8 cellular contexts compared by ENCODE assay signal in genomic region chr19:38853214-38853613, GRCh38.
A peak's percentile ranks its signal among the peaks of the same experiment; 100 is the strongest.
DNase-seq lines count a peak whose midpoint lies in the region; ATAC-seq and TF ChIP-seq lines count a peak whose summit lies in the region.

No MANE protein-coding gene starts in this region.

- H3K4me2 ChIP-seq in BLaER1 treated with 17β-estradiol and CSF1 and Interleukin-3, amounts not matched to agents 10 nM and 100 nM = peak overlapping the region; percentile 76 to 99 (median 91)
- H3K4me2 ChIP-seq in KMS-11 = peak overlapping the region; percentile 81

- H3K4me1 Mint-ChIP-seq in central memory CD8-positive, alpha-beta T cell = peaks cover 47% of the 10 kb centered on the region
- H3K4me1 Mint-ChIP-seq in nephron = peaks cover 23% of the 10 kb centered on the region

- peaks cover 6 to 9% (median 7%) of the 10 kb centered on the region in 11 experiments; a peak in 19 of 22 replicates for H3K36me3 ChIP-seq in BLaER1 treated with 17β-estradiol and CSF1 and Interleukin-3, amounts not matched to agents 10 nM and 100 nM
- H3K36me3 ChIP-seq in KMS-11 (ENCODE audit: insufficient read depth) = peaks cover 4% of the 10 kb centered on the region; the same call in 1 of the 2 replicates

- no peaks in the 10 kb centered on the region for H3K9me3 Mint-ChIP-seq in central memory CD8-positive, alpha-beta T cell
- H3K9me3 Mint-ChIP-seq in nephron = peaks cover 3% of the 10 kb centered on the region

- H3K79me2 ChIP-seq in KMS-11 (ENCODE audit: insufficient read depth, low read depth) = peaks cover 14% of the 10 kb centered on the region

- H3K4me3 Mint-ChIP-seq in central memory CD8-positive, alpha-beta T cell = peak overlapping the region; percentile 90
- peak overlapping the region; percentile 92 to 96 (median 93) for H3K4me3 Mint-ChIP-seq in nephron

- ATAC-seq in central memory CD8-positive, alpha-beta T cell (replicated peaks; ENCODE audit: extremely low read depth, poor library complexity, severe bottlenecking) = no peak

- H3K27me3 ChIP-seq in BLaER1 treated with 17β-estradiol and CSF1 and Interleukin-3, amounts not matched to agents 10 nM and 100 nM = no peaks in the 10 kb centered on the region
- no peaks in the 10 kb centered on the region for H3K27me3 ChIP-seq in KMS-11 (ENCODE audit: insufficient read depth, low read depth)

- no peaks in the 10 kb centered on the region for H3K27me3 Mint-ChIP-seq in central memory CD8-positive, alpha-beta T cell
- H3K27me3 Mint-ChIP-seq in nephron (ENCODE audit: low read depth) = peaks cover 14% of the 10 kb centered on the region

- H3K36me3 Mint-ChIP-seq in central memory CD8-positive, alpha-beta T cell (ENCODE audit: insufficient read depth) = peaks cover 33% of the 10 kb centered on the region
- peaks cover 9% of the 10 kb centered on the region for H3K36me3 Mint-ChIP-seq in nephron (ENCODE audit: low read depth)

- peak overlapping the region; percentile 88 for H3K27ac Mint-ChIP-seq in central memory CD8-positive, alpha-beta T cell (ENCODE audit: low read depth)
- peak overlapping the region; percentile 90 to 99 (median 96) for H3K27ac Mint-ChIP-seq in nephron

- peak overlapping the region; percentile 75 for H2AFZ ChIP-seq in KMS-11 (ENCODE audit: low read depth)

- H3K4me3 ChIP-seq in BLaER1 treated with 17β-estradiol and CSF1 and Interleukin-3, amounts not matched to agents 10 nM and 100 nM = peak overlapping the region; percentile 72 to 89 (median 80); a peak in 19 of 20 replicates
- no peak overlapping the region for H3K4me3 ChIP-seq in KMS-11 (IDR thresholded peaks at IDR 0.05; ENCODE audit: insufficient read depth, low read depth, low read length)

- no peak for DNase-seq in central memory CD8-positive, alpha-beta T cell (ENCODE audit: low spot score in 2 of 2)
- DNase-seq in NCI-H526 (lab: John Stamatoyannopoulos, UW) = no peak
- DNase-seq in ecto neural progenitor cell (ENCODE audit: low spot score) = no peak
- no peak for DNase-seq in NCI-H1092 treated with DMSO at 0.1 percent for 48 hours (lab: John Stamatoyannopoulos, UW)
- no peak for DNase-seq in NCI-H1417 (lab: John Stamatoyannopoulos, UW)

- H3K4me1 ChIP-seq in BLaER1 treated with 17β-estradiol and CSF1 and Interleukin-3, amounts not matched to agents 10 nM and 100 nM = peaks cover 45 to 55% (median 49%) of the 10 kb centered on the region in 10 experiments
- H3K4me1 ChIP-seq in KMS-11 (ENCODE audit: low read depth, poor library complexity, severe bottlenecking) = peaks cover 30% of the 10 kb centered on the region

- H4K20me1 ChIP-seq in BLaER1 treated with 17β-estradiol and CSF1 and Interleukin-3, amounts not matched to agents 10 nM and 100 nM = peaks cover 9 to 10% (median 10%) of the 10 kb centered on the region in 11 experiments
- no peaks in the 10 kb centered on the region for H4K20me1 ChIP-seq in KMS-11 (ENCODE audit: insufficient read depth)

- peak overlapping the region; percentile 86 to 99 (median 94); a peak in 21 of 22 replicates for H3K27ac ChIP-seq in BLaER1 treated with 17β-estradiol and CSF1 and Interleukin-3, amounts not matched to agents 10 nM and 100 nM
- H3K27ac ChIP-seq in KMS-11 = peak overlapping the region; percentile 80

- TF ChIP-seq CTCF in KMS-11 (conservative IDR thresholded peaks at IDR 0.05; ENCODE audit: low read depth, low read length) (no peak), nephron (IDR thresholded peaks at IDR 0.05; ENCODE audit: unreplicated experiment in 3 of 3) (no peak)

- peak overlapping the region; percentile 89 to 99 (median 93) for H3K9ac ChIP-seq in BLaER1 treated with 17β-estradiol and CSF1 and Interleukin-3, amounts not matched to agents 10 nM and 100 nM
- H3K9ac ChIP-seq in KMS-11 = peak overlapping the region; percentile 92

- H3K9me3 ChIP-seq in BLaER1 treated with 17β-estradiol and CSF1 and Interleukin-3, amounts not matched to agents 10 nM and 100 nM (replicated peaks in 1 of 11) = peaks cover 0 to 10% (median 8%) of the 10 kb centered on the region in 11 experiments; a peak in 13 of 22 replicates
